14 cellular contexts compared by ENCODE assay signal in genomic region chr5:177608243-177609075, GRCh38. TPM values are rescaled to one million over a fixed set of nuclear protein-coding genes. Genes with fewer than 3 reads are reported as not detected.
DNase-seq lines count a peak whose midpoint lies in the region; ATAC-seq and TF ChIP-seq lines count a peak whose summit lies in the region.
"Had no signal": no experiment of that assay in that cellular context is flagged by ENCODE, and none has a peak within 500 bp of the region (broad histone marks: within the 10 kb centered on the region; RNA-seq: fewer than 3 reads in every experiment).

No MANE protein-coding gene starts in this region.

- peak overlapping the region; percentile 73 for H3K9ac ChIP-seq in BLaER1
- peak overlapping the region; percentile 11 to 67 (median 48); a peak in 15 of 22 replicates for H3K9ac ChIP-seq in BLaER1 treated with 17β-estradiol and CSF1 and Interleukin-3, amounts not matched to agents 10 nM and 100 nM
- no peak overlapping the region for H3K9ac ChIP-seq in neural progenitor cell

- H3K27me3 Mint-ChIP-seq in WTC11 (ENCODE audit: low read depth) = no peaks in the 10 kb centered on the region; the same call in 1 of the 2 replicates
- H3K27me3 Mint-ChIP-seq in neural progenitor cell (ENCODE audit: insufficient read depth, low read depth) = peaks cover 9% of the 10 kb centered on the region

- peak overlapping the region; percentile 72 for H3K4me2 ChIP-seq in BLaER1
- H3K4me2 ChIP-seq in BLaER1 treated with 17β-estradiol and CSF1 and Interleukin-3, amounts not matched to agents 10 nM and 100 nM = peak overlapping the region; percentile 26 to 87 (median 73); a peak in 19 of 22 replicates
- H3K4me2 ChIP-seq in neural progenitor cell = no peak overlapping the region

- H3K27ac ChIP-seq in BLaER1 (peak overlapping the region; percentile 93), neural progenitor cell (no peak overlapping the region)
- H3K27ac ChIP-seq in BLaER1 treated with 17β-estradiol and CSF1 and Interleukin-3, amounts not matched to agents 10 nM and 100 nM = peak overlapping the region in 7 of 11 experiments; percentile 53 to 75 (median 66); a peak in 12 of 22 replicates

- POLR2A ChIA-PET in WTC11 (lab: Charles Lee) = interaction anchor here (1.0 kb wide), 1 partner anchor 16 kb away, joined by 3 read pairs; the partner anchor contains the start of gene TMED9

- no peak overlapping the region; the same call in 1 of the 2 replicates for H3K4me3 ChIP-seq in BLaER1
- no peak overlapping the region for H3K4me3 ChIP-seq in BLaER1 treated with 17β-estradiol and CSF1 and Interleukin-3, amounts not matched to agents 10 nM and 100 nM
- H3K4me3 ChIP-seq in neural progenitor cell = no peak overlapping the region

- H3K4me1 ChIP-seq in BLaER1 = peaks cover 65% of the 10 kb centered on the region
- H3K4me1 ChIP-seq in BLaER1 treated with 17β-estradiol and CSF1 and Interleukin-3, amounts not matched to agents 10 nM and 100 nM = peaks cover 28 to 68% (median 54%) of the 10 kb centered on the region in 10 experiments
- no peaks in the 10 kb centered on the region for H3K4me1 ChIP-seq in neural progenitor cell

- H2AFZ ChIP-seq in neural progenitor cell (replicated peaks) = no peak overlapping the region

- CTCF ChIA-PET in WTC11 (lab: Charles Lee) = interaction anchor here (0.7 to 2.2 kb wide), 13 partner anchors 10 to 218 kb away, joined by 3 to 38 read pairs (median 6); partner anchors contain the start of genes PDLIM7 and TMED9

- DNase-seq in WTC11 (ENCODE audit: low spot score) (no peak), neural progenitor cell (ENCODE audit: low spot score) (no peak), GOT3 (lab: John Stamatoyannopoulos, UW) (no peak)
- DNase-seq in activated CD4-positive, CD25-positive, alpha-beta regulatory T cell treated with anti-CD3 and anti-CD28 coated beads, Interleukin-2, amount 50 U/mL, for 72 hours = no peak
- DNase-seq: CD8-positive, alpha-beta T cell; DMS79; KG1; NCI-H1417 treated with DMSO at 0.1 percent for 48 hours; NCI-H2081 treated with DMSO at 0.1 percent for 48 hours; NCI-H82; PC-3 had no signal

- no peaks in the 10 kb centered on the region for H3K9me3 ChIP-seq in BLaER1
- H3K9me3 ChIP-seq in BLaER1 treated with 17β-estradiol and CSF1 and Interleukin-3, amounts not matched to agents 10 nM and 100 nM (replicated peaks in 1 of 11) = no peaks in the 10 kb centered on the region
- H3K9me3 ChIP-seq in neural progenitor cell (ENCODE audit: low read depth) = no peaks in the 10 kb centered on the region

- H3K9me3 Mint-ChIP-seq in WTC11 = no peaks in the 10 kb centered on the region
- no peaks in the 10 kb centered on the region for H3K9me3 Mint-ChIP-seq in neural progenitor cell
- H3K9me3 Mint-ChIP-seq: CD8-positive, alpha-beta T cell had no signal

- peaks cover 12% of the 10 kb centered on the region for H3F3A ChIP-seq in neural progenitor cell (ENCODE audit: low read depth)

- H3K27me3 ChIP-seq in BLaER1 (no peaks in the 10 kb centered on the region), neural progenitor cell (no peaks in the 10 kb centered on the region)
- H3K27me3 ChIP-seq in BLaER1 treated with 17β-estradiol and CSF1 and Interleukin-3, amounts not matched to agents 10 nM and 100 nM = no peaks in the 10 kb centered on the region

- TF ChIP-seq CTCF in WTC11 (IDR thresholded peaks at IDR 0.05) (no peak), neural progenitor cell (IDR thresholded peaks at IDR 0.05) (no peak)

- H3K27ac Mint-ChIP-seq in WTC11 = peak overlapping the region; percentile 46; the same call in 1 of the 2 replicates
- peak overlapping the region; percentile 37 for H3K27ac Mint-ChIP-seq in neural progenitor cell
- H3K27ac Mint-ChIP-seq: CD8-positive, alpha-beta T cell had no signal

- H3K4me1 Mint-ChIP-seq in WTC11 (peaks cover 17% of the 10 kb centered on the region), neural progenitor cell (peaks cover 9% of the 10 kb centered on the region)

- H3K36me3 Mint-ChIP-seq in WTC11 = 0 out of 2 replicates have a peak, but pooled peaks cover 2% of the 10 kb centered on the region
- peaks cover 2% of the 10 kb centered on the region for H3K36me3 Mint-ChIP-seq in neural progenitor cell

- H3K79me2 ChIP-seq in neural progenitor cell (ENCODE audit: low read depth) = no peaks in the 10 kb centered on the region

- H3K36me3 ChIP-seq in BLaER1 (peaks cover 67% of the 10 kb centered on the region), neural progenitor cell (no peaks in the 10 kb centered on the region)
- H3K36me3 ChIP-seq in BLaER1 treated with 17β-estradiol and CSF1 and Interleukin-3, amounts not matched to agents 10 nM and 100 nM = peaks cover 0 to 71% (median 42%) of the 10 kb centered on the region in 11 experiments; a peak in 21 of 22 replicates

- H4K20me1 ChIP-seq in BLaER1 (no peaks in the 10 kb centered on the region), neural progenitor cell (ENCODE audit: low read depth) (no peaks in the 10 kb centered on the region)
- peaks cover 0 to 85% (median 31%) of the 10 kb centered on the region in 11 experiments; a peak in 17 of 22 replicates for H4K20me1 ChIP-seq in BLaER1 treated with 17β-estradiol and CSF1 and Interleukin-3, amounts not matched to agents 10 nM and 100 nM

- no peak overlapping the region for H3K4me3 Mint-ChIP-seq in WTC11
- no peak overlapping the region for H3K4me3 Mint-ChIP-seq in neural progenitor cell
- H3K4me3 Mint-ChIP-seq: CD8-positive, alpha-beta T cell had no signal

- ATAC-seq in WTC11 = no peak
- no peak for ATAC-seq in GM18511 (IDR thresholded peaks at IDR 0.05; ENCODE audit: unreplicated experiment)

TF ChIP-seq in WTC11, 78 proteins besides CTCF, POLR2A, EP300 and RAD21 (continues in another document):
- TF ChIP-seq, protein P1, sequence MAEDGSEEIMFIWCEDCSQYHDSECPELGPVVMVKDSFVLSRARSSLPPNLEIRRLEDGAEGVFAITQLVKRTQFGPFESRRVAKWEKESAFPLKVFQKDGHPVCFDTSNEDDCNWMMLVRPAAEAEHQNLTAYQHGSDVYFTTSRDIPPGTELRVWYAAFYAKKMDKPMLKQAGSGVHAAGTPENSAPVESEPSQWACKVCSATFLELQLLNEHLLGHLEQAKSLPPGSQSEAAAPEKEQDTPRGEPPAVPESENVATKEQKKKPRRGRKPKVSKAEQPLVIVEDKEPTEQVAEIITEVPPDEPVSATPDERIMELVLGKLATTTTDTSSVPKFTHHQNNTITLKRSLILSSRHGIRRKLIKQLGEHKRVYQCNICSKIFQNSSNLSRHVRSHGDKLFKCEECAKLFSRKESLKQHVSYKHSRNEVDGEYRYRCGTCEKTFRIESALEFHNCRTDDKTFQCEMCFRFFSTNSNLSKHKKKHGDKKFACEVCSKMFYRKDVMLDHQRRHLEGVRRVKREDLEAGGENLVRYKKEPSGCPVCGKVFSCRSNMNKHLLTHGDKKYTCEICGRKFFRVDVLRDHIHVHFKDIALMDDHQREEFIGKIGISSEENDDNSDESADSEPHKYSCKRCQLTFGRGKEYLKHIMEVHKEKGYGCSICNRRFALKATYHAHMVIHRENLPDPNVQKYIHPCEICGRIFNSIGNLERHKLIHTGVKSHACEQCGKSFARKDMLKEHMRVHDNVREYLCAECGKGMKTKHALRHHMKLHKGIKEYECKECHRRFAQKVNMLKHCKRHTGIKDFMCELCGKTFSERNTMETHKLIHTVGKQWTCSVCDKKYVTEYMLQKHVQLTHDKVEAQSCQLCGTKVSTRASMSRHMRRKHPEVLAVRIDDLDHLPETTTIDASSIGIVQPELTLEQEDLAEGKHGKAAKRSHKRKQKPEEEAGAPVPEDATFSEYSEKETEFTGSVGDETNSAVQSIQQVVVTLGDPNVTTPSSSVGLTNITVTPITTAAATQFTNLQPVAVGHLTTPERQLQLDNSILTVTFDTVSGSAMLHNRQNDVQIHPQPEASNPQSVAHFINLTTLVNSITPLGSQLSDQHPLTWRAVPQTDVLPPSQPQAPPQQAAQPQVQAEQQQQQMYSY (CRISPR knock-in tag; IDR thresholded peaks at IDR 0.05) = no peak
- TF ChIP-seq TCF7 (CRISPR knock-in tag; IDR thresholded peaks at IDR 0.05; ENCODE audit: low read depth) (no peak), ZNF317 (CRISPR knock-in tag; IDR thresholded peaks at IDR 0.05; ENCODE audit: borderline replicate concordance, low read depth) (no peak), SP1 (CRISPR knock-in tag; conservative IDR thresholded peaks at IDR 0.05) (no peak)
- TF ChIP-seq, protein P2, sequence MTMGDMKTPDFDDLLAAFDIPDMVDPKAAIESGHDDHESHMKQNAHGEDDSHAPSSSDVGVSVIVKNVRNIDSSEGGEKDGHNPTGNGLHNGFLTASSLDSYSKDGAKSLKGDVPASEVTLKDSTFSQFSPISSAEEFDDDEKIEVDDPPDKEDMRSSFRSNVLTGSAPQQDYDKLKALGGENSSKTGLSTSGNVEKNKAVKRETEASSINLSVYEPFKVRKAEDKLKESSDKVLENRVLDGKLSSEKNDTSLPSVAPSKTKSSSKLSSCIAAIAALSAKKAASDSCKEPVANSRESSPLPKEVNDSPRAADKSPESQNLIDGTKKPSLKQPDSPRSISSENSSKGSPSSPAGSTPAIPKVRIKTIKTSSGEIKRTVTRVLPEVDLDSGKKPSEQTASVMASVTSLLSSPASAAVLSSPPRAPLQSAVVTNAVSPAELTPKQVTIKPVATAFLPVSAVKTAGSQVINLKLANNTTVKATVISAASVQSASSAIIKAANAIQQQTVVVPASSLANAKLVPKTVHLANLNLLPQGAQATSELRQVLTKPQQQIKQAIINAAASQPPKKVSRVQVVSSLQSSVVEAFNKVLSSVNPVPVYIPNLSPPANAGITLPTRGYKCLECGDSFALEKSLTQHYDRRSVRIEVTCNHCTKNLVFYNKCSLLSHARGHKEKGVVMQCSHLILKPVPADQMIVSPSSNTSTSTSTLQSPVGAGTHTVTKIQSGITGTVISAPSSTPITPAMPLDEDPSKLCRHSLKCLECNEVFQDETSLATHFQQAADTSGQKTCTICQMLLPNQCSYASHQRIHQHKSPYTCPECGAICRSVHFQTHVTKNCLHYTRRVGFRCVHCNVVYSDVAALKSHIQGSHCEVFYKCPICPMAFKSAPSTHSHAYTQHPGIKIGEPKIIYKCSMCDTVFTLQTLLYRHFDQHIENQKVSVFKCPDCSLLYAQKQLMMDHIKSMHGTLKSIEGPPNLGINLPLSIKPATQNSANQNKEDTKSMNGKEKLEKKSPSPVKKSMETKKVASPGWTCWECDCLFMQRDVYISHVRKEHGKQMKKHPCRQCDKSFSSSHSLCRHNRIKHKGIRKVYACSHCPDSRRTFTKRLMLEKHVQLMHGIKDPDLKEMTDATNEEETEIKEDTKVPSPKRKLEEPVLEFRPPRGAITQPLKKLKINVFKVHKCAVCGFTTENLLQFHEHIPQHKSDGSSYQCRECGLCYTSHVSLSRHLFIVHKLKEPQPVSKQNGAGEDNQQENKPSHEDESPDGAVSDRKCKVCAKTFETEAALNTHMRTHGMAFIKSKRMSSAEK (CRISPR knock-in tag; IDR thresholded peaks at IDR 0.05; ENCODE audit: borderline replicate concordance) = no peak

RNA-seq across cellular contexts. Expression of gene B4GALT7, which starts 8.5 kb away (rescaled TPM):
- total RNA-seq in WTC11 (2021) (20.3 to 22.5 TPM (median 21.7 TPM) in 3 replicates), neural progenitor cell (ENCODE audit: low replicate concordance) (11.6 and 23.1 TPM in 2 replicates)

RNA-seq across cellular contexts. Expression of gene TMED9, which starts 16.5 kb away (rescaled TPM):
- total RNA-seq in WTC11 (2021) (164 to 172 TPM (median 170 TPM) in 3 replicates), neural progenitor cell (ENCODE audit: low replicate concordance) (30.9 and 49.0 TPM in 2 replicates)

RNA-seq across cellular contexts. Expression of gene FAM193B, which starts 54.1 kb away (rescaled TPM):
- total RNA-seq in WTC11 (2021) (95.1 to 101 TPM (median 95.6 TPM) in 3 replicates), neural progenitor cell (ENCODE audit: low replicate concordance) (42.5 and 78.5 TPM in 2 replicates)
